In the genomic region with DNA sequence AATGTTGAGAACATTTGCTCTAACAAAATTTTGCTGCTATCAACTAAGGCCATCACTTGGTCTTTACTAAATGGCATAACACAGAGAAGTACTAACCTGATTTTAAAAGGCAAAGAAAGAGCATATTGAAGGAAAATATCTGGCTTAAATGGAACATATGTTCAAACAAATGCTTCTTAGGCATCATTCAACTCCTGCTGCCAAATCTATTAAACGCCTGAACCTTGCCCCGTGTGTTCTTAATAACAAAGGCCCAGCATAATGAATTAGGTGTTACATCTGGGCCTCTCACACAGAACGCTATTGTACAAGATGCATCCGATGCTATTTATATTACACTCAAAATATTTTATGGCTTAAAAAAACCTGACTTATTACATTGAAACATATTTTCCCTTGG, we compare ENCODE assay signal across 19 cellular contexts. TPM values are rescaled to one million over a fixed set of nuclear protein-coding genes. Genes with fewer than 3 reads are reported as not detected.
DNase-seq lines count a peak whose midpoint lies in the region; ATAC-seq, FAIRE-seq and TF ChIP-seq lines count a peak whose summit lies in the region.
"Had no signal": no experiment of that assay in that cellular context is flagged by ENCODE, and none has a peak within 500 bp of the region (broad histone marks: within the 10 kb centered on the region; RNA-seq: fewer than 3 reads in every experiment).

No MANE protein-coding gene starts in this region.

- POLR2A ChIA-PET in HEK293T (lab: Yijun Ruan, JAX) = interaction anchor here (0.7 kb wide), 1 partner anchor 322 kb away, joined by 3 read pairs; no protein-coding TSS in a partner anchor

- H3K4me3 Mint-ChIP-seq in activated naive CD8-positive, alpha-beta T cell treated with anti-CD3 and anti-CD28 coated beads, Interleukin-2, amount 50 U/mL, for 24 hours = no peak overlapping the region
- H3K4me3 Mint-ChIP-seq: CD8-positive, alpha-beta T cell; IgD-negative memory B cell had no signal

- no peaks in the 10 kb centered on the region for H3K4me1 Mint-ChIP-seq in activated naive CD8-positive, alpha-beta T cell treated with anti-CD3 and anti-CD28 coated beads, Interleukin-2, amount 50 U/mL, for 24 hours
- H3K4me1 Mint-ChIP-seq: IgD-negative memory B cell had no signal

- no peak overlapping the region for H3K27ac ChIP-seq in esophagus squamous epithelium
- H3K27ac ChIP-seq: 22Rv1, SJCRH30 had no signal

- H3K27me3 ChIP-seq in esophagus squamous epithelium = no peaks in the 10 kb centered on the region
- H3K27me3 ChIP-seq: SJCRH30 had no signal

- no peak overlapping the region for H3K4me3 ChIP-seq in esophagus squamous epithelium
- H3K4me3 ChIP-seq: SJCRH30 had no signal

- H3K27me3 Mint-ChIP-seq in activated naive CD8-positive, alpha-beta T cell treated with anti-CD3 and anti-CD28 coated beads, Interleukin-2, amount 50 U/mL, for 24 hours = no peaks in the 10 kb centered on the region
- H3K27me3 Mint-ChIP-seq: IgD-negative memory B cell had no signal

- WGBS in esophagus squamous epithelium, 2 donors = 63 to 76% methylated on average over 4 of the region's 4 CpGs

- H3K36me3 Mint-ChIP-seq in activated naive CD8-positive, alpha-beta T cell treated with anti-CD3 and anti-CD28 coated beads, Interleukin-2, amount 50 U/mL, for 24 hours (ENCODE audit: low read depth) = peaks cover 12% of the 10 kb centered on the region
- H3K36me3 Mint-ChIP-seq: IgD-negative memory B cell had no signal

- no peak for TF ChIP-seq CTCF in esophagus squamous epithelium (IDR thresholded peaks at IDR 0.05)

- CTCF ChIA-PET in HEK293T (lab: Yijun Ruan, JAX) = interaction anchor here (0.7 kb wide), 1 partner anchor 1095 kb away, joined by 4 read pairs; no protein-coding TSS in a partner anchor

- no peak for ATAC-seq in activated naive CD8-positive, alpha-beta T cell treated with anti-CD3 and anti-CD28 coated beads, Interleukin-2, amount 50 U/mL, for 24 hours
- ATAC-seq: CD8-positive, alpha-beta T cell had no signal

- DNase-seq in NCI-H1092 treated with DMSO at 0.1 percent for 48 hours (lab: John Stamatoyannopoulos, UW) (peak; percentile 45), NCI-H1092 (lab: John Stamatoyannopoulos, UW) (no peak), HEK293T (ENCODE audit: extremely low spot score) (no peak), NCI-H69 (lab: John Stamatoyannopoulos, UW) (peak; percentile 89), esophagus squamous epithelium (lab: John Stamatoyannopoulos, UW) (no peak), T1000 (lab: John Stamatoyannopoulos, UW) (no peak)
- no peak for DNase-seq in activated naive CD8-positive, alpha-beta T cell treated with anti-CD3 and anti-CD28 coated beads, Interleukin-2, amount 50 U/mL, for 24 hours
- DNase-seq: CD8-positive, alpha-beta T cell; DMS53; HCEC 1CT; NCI-H1436; NCI-H526 treated with DMSO at 0.1 percent for 48 hours; RPMI8226; SJCRH30; SW 1271 had no signal

- H3K36me3 ChIP-seq in esophagus squamous epithelium = peaks cover 0 to 69% (median 11%) of the 10 kb centered on the region in 3 donors

- no peaks in the 10 kb centered on the region for H3K4me1 ChIP-seq in esophagus squamous epithelium
- H3K4me1 ChIP-seq: SJCRH30 had no signal

- peak; percentile 51 for FAIRE-seq in islet of Langerhans (lab: Jason Lieb, UNC)
- FAIRE-seq: GM18507 had no signal

- no peak for TF ChIP-seq POLR2A in esophagus squamous epithelium (IDR thresholded peaks at IDR 0.05)

- intact Hi-C loops in esophagus squamous epithelium (cut with DNase I) = no loop called here

- H3K9me3 Mint-ChIP-seq in activated naive CD8-positive, alpha-beta T cell treated with anti-CD3 and anti-CD28 coated beads, Interleukin-2, amount 50 U/mL, for 24 hours = no peaks in the 10 kb centered on the region
- H3K9me3 Mint-ChIP-seq: CD8-positive, alpha-beta T cell; IgD-negative memory B cell had no signal

- H3K9me3 ChIP-seq in esophagus squamous epithelium = no peaks in the 10 kb centered on the region
- H3K9me3 ChIP-seq: SJCRH30 had no signal

- H3K27ac Mint-ChIP-seq in activated naive CD8-positive, alpha-beta T cell treated with anti-CD3 and anti-CD28 coated beads, Interleukin-2, amount 50 U/mL, for 24 hours = no peak overlapping the region
- H3K27ac Mint-ChIP-seq: CD8-positive, alpha-beta T cell; IgD-negative memory B cell had no signal

TF ChIP-seq in HEK293T, 16 proteins besides CTCF, POLR2A, EP300 and RAD21:
- TF ChIP-seq ZNF384 (IDR thresholded peaks at IDR 0.05) = no peak
- 0 out of 2 replicates have a peak, but pooled peaks have one; percentile 8 for TF ChIP-seq SP1 (IDR thresholded peaks at IDR 0.05)
- no peak for TF ChIP-seq FOXM1 (IDR thresholded peaks at IDR 0.05; ENCODE audit: borderline replicate concordance)
- no peak for TF ChIP-seq HDGF (IDR thresholded peaks at IDR 0.05; ENCODE audit: borderline replicate concordance)
TF ChIP-seq in HEK293T: peak in this region for 1.

RNA-seq across cellular contexts. Expression of a gene that starts 48.4 kb away (rescaled TPM):
- total RNA-seq in esophagus squamous epithelium = 10 to 100 TPM; 23.1 to 44.6 (median 34.4) TPM

Comparison
In these comparisons a context has a peak if more than half of its experiments do, and no peak if none do; other contexts are left out.
1. DNase-seq: peak in NCI-H1092 treated with DMSO at 0.1 percent for 48 hours (single experiment) and NCI-H69 (single experiment); none in NCI-H1092 (single experiment), HEK293T (single experiment), esophagus squamous epithelium (single experiment), activated naive CD8-positive, alpha-beta T cell treated with anti-CD3 and anti-CD28 coated beads, Interleukin-2, amount 50 U/mL, for 24 hours (single experiment) and T1000 (single experiment).